ENCODE assay signal across 20 cellular contexts in the genomic region with DNA sequence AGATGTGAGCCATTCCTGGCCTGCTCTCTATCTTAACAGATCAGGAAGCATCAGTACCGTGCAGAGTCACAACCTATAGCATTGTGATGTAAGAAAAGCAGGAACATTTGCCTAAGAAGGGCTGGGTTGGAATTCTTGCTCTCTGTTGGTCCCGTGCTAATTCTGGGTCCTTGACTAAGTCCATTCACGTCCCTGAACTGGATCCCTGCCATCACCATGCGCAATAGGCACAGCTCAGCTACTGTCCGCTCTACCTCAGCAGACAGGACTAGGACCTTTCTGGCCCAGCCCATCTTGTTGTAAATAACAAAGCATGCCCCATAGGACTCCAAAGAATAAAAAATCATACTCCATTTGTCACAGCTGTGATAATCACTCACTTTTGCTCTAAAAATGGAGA.
DNase-seq lines count a peak whose midpoint lies in the region.
"Had no signal": no experiment of that assay in that cellular context is flagged by ENCODE, and none has a peak within 500 bp of the region (broad histone marks: within the 10 kb centered on the region; RNA-seq: fewer than 3 reads in every experiment).

No MANE protein-coding gene starts in this region.

- DNase-seq in Daoy (ENCODE audit: low read depth) (peak; percentile 9), SK-MEL-5 (ENCODE audit: low read depth, low spot score) (peak; percentile 12), myocyte (ENCODE audit: low read depth) (peak; percentile 19), NCI-H1417 (lab: John Stamatoyannopoulos, UW) (no peak), KG1 (lab: John Stamatoyannopoulos, UW) (no peak)
- DNase-seq in activated T-cell treated with anti-CD3 and anti-CD28 coated beads, Interleukin-2, amount 50 U/mL, for 48 hours: no peak
- DNase-seq: 8988T; ACHN; BE2C; C1 segment of cervical spinal cord; CD4-positive, alpha-beta memory T cell; CD4-positive, CD25-positive, alpha-beta regulatory T cell; CD8-positive, alpha-beta memory T cell; COR-L47; DMS 273 treated with DMSO at 0.1 percent for 48 hours; DMS153; DMS53; DMS79; DND-41; GF-D8 had no signal

- in situ Hi-C loops in SK-MEL-5 (cut with HindIII; ENCODE audit: low pct_unique_long_range_greater_than_20kb, low sequenced_read_pairs): no loop called here

Comparison
In these comparisons a context has a peak if more than half of its experiments do, and no peak if none do; other contexts are left out.
1. DNase-seq: peak in Daoy (single experiment), SK-MEL-5 (single experiment) and myocyte (single experiment); none in NCI-H1417 (0 of 3), KG1 (single experiment) and activated T-cell treated with anti-CD3 and anti-CD28 coated beads, Interleukin-2, amount 50 U/mL, for 48 hours (0 of 2).